In the genomic region with DNA sequence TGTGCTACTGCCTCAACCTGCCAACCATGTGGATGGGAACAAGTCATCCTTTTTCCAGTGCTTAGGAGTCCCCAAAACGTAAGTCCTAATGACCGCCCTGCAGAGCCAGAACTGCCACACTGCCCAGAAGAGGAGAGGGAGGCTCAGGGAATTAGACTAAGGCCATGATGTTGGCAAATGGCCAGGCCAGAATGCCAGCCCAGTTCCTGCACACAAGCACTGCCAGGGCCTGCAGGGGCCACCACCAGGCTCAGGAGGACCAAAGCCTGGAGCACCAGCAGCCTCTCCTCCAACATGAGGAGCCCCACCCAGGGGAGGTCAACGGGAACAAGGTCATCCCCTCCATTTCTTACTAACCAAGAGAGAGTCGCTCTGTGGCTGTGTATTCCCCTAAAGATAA, we compare ENCODE assay signal across 27 cellular contexts.
"Had no signal": no experiment of that assay in that cellular context is flagged by ENCODE, and none has a peak within 500 bp of the region (broad histone marks: within the 10 kb centered on the region; RNA-seq: fewer than 3 reads in every experiment).

No MANE protein-coding gene starts in this region.

- FAIRE-seq: pancreas had no signal

- H3K36me3 Mint-ChIP-seq: activated CD4-positive, alpha-beta memory T cell treated with anti-CD3 and anti-CD28 coated beads for 36 hours; stimulated activated naive B cell treated with anti-CD40 and anti-IgM and Interleukin-4, amounts not matched to agents 10 μg/mL and 1 μg/mL and 100 μg/mL, for 72 hours had no signal

- H3K4me1 Mint-ChIP-seq: activated CD4-positive, alpha-beta T cell treated with anti-CD3 and anti-CD28 coated beads, Interleukin-2, amount 10 ng/mL, durations not matched to agents 24 days and 14 days; activated naive CD8-positive, alpha-beta T cell treated with anti-CD3 and anti-CD28 coated beads, Interleukin-2, amount 50 U/mL, for 24 hours; activated T-helper 17 cell treated with anti-CD3 and anti-CD28 coated beads, Interleukin-2, amount 50 U/mL, for 72 hours; stimulated activated naive B cell treated with anti-CD40 and anti-IgM and Interleukin-4, amounts not matched to agents 10 μg/mL and 1 μg/mL and 100 μg/mL, for 72 hours had no signal

- H3K4me1 ChIP-seq: foreskin keratinocyte, lower lobe of right lung, pancreas, psoas muscle, suprapubic skin, tibial artery, upper lobe of right lung had no signal

- H3K27me3 Mint-ChIP-seq: activated CD4-positive, alpha-beta memory T cell treated with anti-CD3 and anti-CD28 coated beads for 36 hours; activated CD4-positive, alpha-beta T cell treated with anti-CD3 and anti-CD28 coated beads, Interleukin-2, amount 10 ng/mL, durations not matched to agents 24 days and 14 days had no signal

- H3K27ac ChIP-seq: esophagus muscularis mucosa, foreskin keratinocyte, heart right ventricle, lower lobe of right lung, pancreas, psoas muscle, sigmoid colon, suprapubic skin, tibial artery, upper lobe of right lung had no signal

- H3K27ac Mint-ChIP-seq: activated CD4-positive, alpha-beta memory T cell treated with anti-CD3 and anti-CD28 coated beads for 36 hours; activated CD4-positive, alpha-beta T cell treated with anti-CD3 and anti-CD28 coated beads, Interleukin-2, amount 10 ng/mL, durations not matched to agents 24 days and 14 days; activated naive CD8-positive, alpha-beta T cell treated with anti-CD3 and anti-CD28 coated beads, Interleukin-2, amount 50 U/mL, for 24 hours; activated T-helper 17 cell treated with anti-CD3 and anti-CD28 coated beads, Interleukin-2, amount 50 U/mL, for 72 hours; nephron; stimulated activated naive B cell treated with anti-CD40 and anti-IgM and Interleukin-4, amounts not matched to agents 10 μg/mL and 1 μg/mL and 100 μg/mL, for 72 hours had no signal

- H3K9me3 ChIP-seq: esophagus muscularis mucosa, heart right ventricle, lower lobe of right lung, pancreas, psoas muscle, sigmoid colon, suprapubic skin, tibial artery, upper lobe of right lung had no signal

- DNase-seq: activated CD4-positive, alpha-beta memory T cell treated with anti-CD3 and anti-CD28 coated beads for 36 hours; activated CD4-positive, alpha-beta T cell treated with anti-CD3 and anti-CD28 coated beads, Interleukin-2, amount 10 ng/mL, durations not matched to agents 24 days and 14 days; activated CD4-positive, CD25-positive, alpha-beta regulatory T cell treated with anti-CD3 and anti-CD28 coated beads, Interleukin-2, amount 50 U/mL, for 72 hours; activated gamma-delta T cell treated with Interleukin-2 at 50 U/mL for 16 hours; activated naive CD4-positive, alpha-beta T cell treated with anti-CD3 and anti-CD28 coated beads, Interleukin-2, amount 50 U/mL, for 16 hours; activated naive CD8-positive, alpha-beta T cell treated with anti-CD3 and anti-CD28 coated beads, Interleukin-2, amount 50 U/mL, for 24 hours; activated T-cell treated with anti-CD3 and anti-CD28 coated beads, Interleukin-2, amount 50 U/mL, for 4 hours; amygdala; caudate nucleus; foreskin keratinocyte; heart right ventricle; lower lobe of right lung; psoas muscle; sigmoid colon; stimulated activated CD4-positive, alpha-beta T cell treated with anti-CD3 and anti-CD28 coated beads, Interleukin-15, amount 100 ng/mL, for 24 hours; stimulated activated CD4-positive, alpha-beta T cell treated with anti-CD3 and anti-CD28 coated beads, Interleukin-2, amount 100 ng/mL, for 24 hours; stimulated activated naive B cell treated with anti-CD40 and anti-IgM and Interleukin-4, amounts not matched to agents 10 μg/mL and 1 μg/mL and 100 μg/mL, for 72 hours; T-helper 2 cell; tibial artery; upper lobe of right lung had no signal

- H3K4me3 ChIP-seq: esophagus muscularis mucosa, heart right ventricle, lower lobe of right lung, pancreas, psoas muscle, sigmoid colon, smooth muscle cell, suprapubic skin, tibial artery, upper lobe of right lung had no signal

- H3K9me3 Mint-ChIP-seq: activated naive CD8-positive, alpha-beta T cell treated with anti-CD3 and anti-CD28 coated beads, Interleukin-2, amount 50 U/mL, for 24 hours had no signal

- H3K4me2 ChIP-seq: smooth muscle cell had no signal

- H3K4me3 Mint-ChIP-seq: activated CD4-positive, alpha-beta memory T cell treated with anti-CD3 and anti-CD28 coated beads for 36 hours; activated CD4-positive, alpha-beta T cell treated with anti-CD3 and anti-CD28 coated beads, Interleukin-2, amount 10 ng/mL, durations not matched to agents 24 days and 14 days; activated naive CD8-positive, alpha-beta T cell treated with anti-CD3 and anti-CD28 coated beads, Interleukin-2, amount 50 U/mL, for 24 hours; activated T-cell treated with anti-CD3 and anti-CD28 coated beads, Interleukin-2, amount 50 U/mL, for 4 hours; activated T-helper 17 cell treated with anti-CD3 and anti-CD28 coated beads, Interleukin-2, amount 50 U/mL, for 72 hours; nephron; stimulated activated naive B cell treated with anti-CD40 and anti-IgM and Interleukin-4, amounts not matched to agents 10 μg/mL and 1 μg/mL and 100 μg/mL, for 72 hours had no signal

- ATAC-seq: activated naive CD8-positive, alpha-beta T cell treated with anti-CD3 and anti-CD28 coated beads, Interleukin-2, amount 50 U/mL, for 24 hours; activated T-cell treated with anti-CD3 and anti-CD28 coated beads, Interleukin-2, amount 50 U/mL, for 4 hours; activated T-helper 17 cell treated with anti-CD3 and anti-CD28 coated beads, Interleukin-2, amount 50 U/mL, for 72 hours; foreskin keratinocyte; heart right ventricle; left lobe of liver; pancreas; psoas muscle; stimulated activated naive B cell treated with anti-CD40 and anti-IgM and Interleukin-4, amounts not matched to agents 10 μg/mL and 1 μg/mL and 100 μg/mL, for 72 hours had no signal

- H3K27me3 ChIP-seq: esophagus muscularis mucosa, foreskin keratinocyte, pancreas, sigmoid colon, suprapubic skin, tibial artery, upper lobe of right lung had no signal

- H3K36me3 ChIP-seq: esophagus muscularis mucosa, heart right ventricle, lower lobe of right lung, pancreas, sigmoid colon, suprapubic skin, tibial artery, upper lobe of right lung had no signal
